8 cellular contexts compared by ENCODE assay signal in the genomic region with DNA sequence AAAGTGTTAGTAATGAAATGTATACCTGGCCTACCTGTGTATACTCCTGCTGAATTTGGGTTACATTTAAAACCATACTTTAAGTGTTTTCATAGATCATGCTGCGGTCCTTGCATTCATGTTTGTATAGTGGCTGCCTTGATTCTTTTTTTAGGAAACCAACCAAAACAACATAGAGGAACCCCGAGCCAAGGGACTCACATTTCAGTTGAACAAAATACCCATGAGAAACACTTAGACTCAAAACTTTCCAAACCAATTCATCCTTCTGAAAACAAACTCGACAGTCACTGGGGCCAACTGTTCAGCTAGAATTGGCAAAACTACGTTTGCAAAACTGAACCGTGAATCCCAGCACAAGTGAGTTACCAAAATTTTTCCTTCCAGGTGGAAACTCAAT. TPM values are rescaled to one million over a fixed set of nuclear protein-coding genes. Genes with fewer than 3 reads are reported as not detected.
DNase-seq lines count a peak whose midpoint lies in the region; ATAC-seq and TF ChIP-seq lines count a peak whose summit lies in the region.

No MANE protein-coding gene starts in this region.

- ATAC-seq in DND-41 (ENCODE audit: insufficient read depth, low read depth) (no peak), GM21390 (IDR thresholded peaks at IDR 0.05; ENCODE audit: unreplicated experiment) (no peak), HG02840 (IDR thresholded peaks at IDR 0.05; ENCODE audit: low FRiP score, unreplicated experiment) (no peak), GM19035 (IDR thresholded peaks at IDR 0.05; ENCODE audit: unreplicated experiment) (no peak)

- H3K9me3 ChIP-seq in DND-41 (ENCODE audit: insufficient read depth, low read length, severe bottlenecking): no peaks in the 10 kb centered on the region
- H3K9me3 ChIP-seq in OCI-LY3 (ENCODE audit: insufficient read depth, low read length): no peaks in the 10 kb centered on the region
- H3K9me3 ChIP-seq in neuron (ENCODE audit: low read length): peaks cover 5% of the 10 kb centered on the region

- H3K4me3 ChIP-seq in DND-41 (ENCODE audit: low read depth in 1 of 2, low read length in 2 of 2) (peak overlapping the region; percentile 31 to 76; a peak in 3 of 4 replicates), OCI-LY3 (ENCODE audit: low read length) (peak overlapping the region; percentile 79), epithelial cell of esophagus (ENCODE audit: low read length) (peak overlapping the region; percentile 71), neuron (ENCODE audit: low read length) (peak overlapping the region; percentile 64)

- peak overlapping the region; percentile 52 for H3K9ac ChIP-seq in DND-41 (ENCODE audit: low read depth, low read length)
- peak overlapping the region; percentile 52 for H3K9ac ChIP-seq in OCI-LY3 (ENCODE audit: low read length)

- DNase-seq in DND-41 (no peak), epithelial cell of esophagus (ENCODE audit: low read depth) (peak; percentile 4), posterior vena cava (ENCODE audit: low spot score) (no peak)

- H3K4me2 ChIP-seq in DND-41 (ENCODE audit: insufficient read depth, low read length): peak overlapping the region; percentile 72
- H3K4me2 ChIP-seq in OCI-LY3 (ENCODE audit: low read length): peak overlapping the region; percentile 66

- H3K79me2 ChIP-seq in DND-41 (ENCODE audit: insufficient read depth, low read length): peaks cover 31% of the 10 kb centered on the region
- H3K79me2 ChIP-seq in OCI-LY3 (ENCODE audit: low read length): peaks cover 46% of the 10 kb centered on the region

- no peaks in the 10 kb centered on the region for H3K27me3 ChIP-seq in DND-41 (ENCODE audit: insufficient read depth, low read length, poor library complexity)
- no peaks in the 10 kb centered on the region for H3K27me3 ChIP-seq in OCI-LY3 (ENCODE audit: low read depth, low read length)
- H3K27me3 ChIP-seq in neuron (ENCODE audit: insufficient read depth, low read length): no peaks in the 10 kb centered on the region

- H3K4me1 ChIP-seq in DND-41 (ENCODE audit: insufficient read depth, low read length): peaks cover 13% of the 10 kb centered on the region
- 0 out of 2 replicates have a peak, but pooled peaks cover 4% of the 10 kb centered on the region for H3K4me1 ChIP-seq in OCI-LY3 (ENCODE audit: low read length)
- H3K4me1 ChIP-seq in neuron (ENCODE audit: insufficient read depth, low read length): peaks cover 9% of the 10 kb centered on the region

- no peaks in the 10 kb centered on the region for H3K36me3 ChIP-seq in DND-41 (ENCODE audit: insufficient read depth, low read length)
- no peaks in the 10 kb centered on the region for H3K36me3 ChIP-seq in OCI-LY3 (replicated peaks; ENCODE audit: low read depth, low read length)
- no peaks in the 10 kb centered on the region for H3K36me3 ChIP-seq in neuron (ENCODE audit: insufficient read depth, low read length)

- peak overlapping the region; percentile 62; the same call in 1 of the 2 replicates for H2AFZ ChIP-seq in DND-41 (ENCODE audit: low read depth, low read length)
- H2AFZ ChIP-seq in OCI-LY3 (ENCODE audit: low read depth, low read length): no peak overlapping the region
- no peak overlapping the region for H2AFZ ChIP-seq in neuron (ENCODE audit: low read depth, low read length)

- intact Hi-C loops in posterior vena cava (cut with DNase I): no loop called here

- H4K20me1 ChIP-seq in DND-41 (ENCODE audit: insufficient read depth, low read length) (no peaks in the 10 kb centered on the region; the same call in 1 of the 2 replicates), OCI-LY3 (ENCODE audit: insufficient read depth, low read length) (no peaks in the 10 kb centered on the region)

- no peak overlapping the region; the same call in 1 of the 2 replicates for H3K27ac ChIP-seq in DND-41 (ENCODE audit: low read length)
- H3K27ac ChIP-seq in OCI-LY3 (ENCODE audit: low read length): no peak overlapping the region

- TF ChIP-seq CTCF in DND-41 (IDR thresholded peaks at IDR 0.05; ENCODE audit: borderline replicate concordance, extremely low read depth, low read length, poor library complexity, severe bottlenecking): no peak
- no peak for TF ChIP-seq CTCF in OCI-LY3 (IDR thresholded peaks at IDR 0.05; ENCODE audit: low read depth, low read length)
- TF ChIP-seq CTCF in epithelial cell of esophagus (IDR thresholded peaks at IDR 0.05; ENCODE audit: insufficient read depth, low read depth, low read length, missing control alignments): no peak

RNA-seq across cellular contexts. Expression of a gene that starts 1.4 kb away (rescaled TPM):
- 10 to 100 TPM; 21.8 to 22.3 TPM for total RNA-seq in posterior vena cava
